ENCODE assay signal across 11 cellular contexts in genomic region chr3:73766599-73767378, GRCh38.
DNase-seq lines count a peak whose midpoint lies in the region; ATAC-seq and TF ChIP-seq lines count a peak whose summit lies in the region.
"Had no signal": no experiment of that assay in that cellular context is flagged by ENCODE, and none has a peak within 500 bp of the region (broad histone marks: within the 10 kb centered on the region; RNA-seq: fewer than 3 reads in every experiment).

No MANE protein-coding gene starts in this region.

- no peaks in the 10 kb centered on the region for H3K36me3 ChIP-seq in OCI-LY3 (replicated peaks; ENCODE audit: low read depth, low read length)
- no peaks in the 10 kb centered on the region for H3K36me3 ChIP-seq in neuron (ENCODE audit: insufficient read depth, low read length)

- H3K79me2 ChIP-seq in OCI-LY3 (ENCODE audit: low read length): no peaks in the 10 kb centered on the region

- peaks cover 2% of the 10 kb centered on the region for H3K9me3 Mint-ChIP-seq in activated naive CD8-positive, alpha-beta T cell treated with anti-CD3 and anti-CD28 coated beads for 36 hours

- no peak overlapping the region for H3K4me3 Mint-ChIP-seq in activated naive CD8-positive, alpha-beta T cell treated with anti-CD3 and anti-CD28 coated beads for 36 hours

- DNase-seq in AG08395 (ENCODE audit: low spot score) (peak; percentile 68), NCI-H510A treated with DMSO at 0.1 percent for 48 hours (lab: John Stamatoyannopoulos, UW) (no peak), iPS-NIHi7 (ENCODE audit: extremely low spot score) (no peak)
- DNase-seq in activated naive CD8-positive, alpha-beta T cell treated with anti-CD3 and anti-CD28 coated beads for 36 hours: no peak
- no peak for DNase-seq in stimulated activated CD4-positive, alpha-beta T cell treated with anti-CD3 and anti-CD28 coated beads, Interleukin-4, amount 100 ng/mL, for 24 hours
- DNase-seq: activated CD4-positive, CD25-positive, alpha-beta regulatory T cell treated with anti-CD3 and anti-CD28 coated beads, Interleukin-2, amount 50 U/mL, for 72 hours; NCI-H524 had no signal

- no peak overlapping the region for H3K9ac ChIP-seq in OCI-LY3 (ENCODE audit: low read length)

- H3K27me3 Mint-ChIP-seq in activated naive CD8-positive, alpha-beta T cell treated with anti-CD3 and anti-CD28 coated beads for 36 hours: no peaks in the 10 kb centered on the region

- peak overlapping the region; percentile 29; the same call in 1 of the 2 replicates for H3K4me2 ChIP-seq in OCI-LY3 (ENCODE audit: low read length)

- H3K27ac Mint-ChIP-seq in activated naive CD8-positive, alpha-beta T cell treated with anti-CD3 and anti-CD28 coated beads for 36 hours: no peak overlapping the region

- no peak for TF ChIP-seq CTCF in OCI-LY3 (IDR thresholded peaks at IDR 0.05; ENCODE audit: low read depth, low read length)

- peak; percentile 3 for ATAC-seq in esophagus mucosa

- no peaks in the 10 kb centered on the region for H3K4me1 Mint-ChIP-seq in activated naive CD8-positive, alpha-beta T cell treated with anti-CD3 and anti-CD28 coated beads for 36 hours

- no peak overlapping the region for H3K4me3 ChIP-seq in OCI-LY3 (ENCODE audit: low read length)
- no peak overlapping the region for H3K4me3 ChIP-seq in neuron (ENCODE audit: low read length)

- H4K20me1 ChIP-seq in OCI-LY3 (ENCODE audit: insufficient read depth, low read length): no peaks in the 10 kb centered on the region

- no peaks in the 10 kb centered on the region for H3K4me1 ChIP-seq in OCI-LY3 (ENCODE audit: low read length)
- H3K4me1 ChIP-seq in neuron (ENCODE audit: insufficient read depth, low read length): peaks cover 16% of the 10 kb centered on the region

- no peaks in the 10 kb centered on the region for H3K9me3 ChIP-seq in OCI-LY3 (ENCODE audit: insufficient read depth, low read length)
- no peaks in the 10 kb centered on the region for H3K9me3 ChIP-seq in neuron (ENCODE audit: low read length)

- no peak overlapping the region for H3K27ac ChIP-seq in OCI-LY3 (ENCODE audit: low read length)
- H3K27ac ChIP-seq: C4-2B had no signal

- H3K36me3 Mint-ChIP-seq in activated naive CD8-positive, alpha-beta T cell treated with anti-CD3 and anti-CD28 coated beads for 36 hours: no peaks in the 10 kb centered on the region

- H3K27me3 ChIP-seq in OCI-LY3 (ENCODE audit: low read depth, low read length) (no peaks in the 10 kb centered on the region), neuron (ENCODE audit: insufficient read depth, low read length) (no peaks in the 10 kb centered on the region)

- H2AFZ ChIP-seq in OCI-LY3 (ENCODE audit: low read depth, low read length) (peak overlapping the region; percentile 32; the same call in 1 of the 2 replicates), neuron (ENCODE audit: low read depth, low read length) (peak overlapping the region; percentile 40)
